Comparison of ENCODE assay signal across 1 cellular context in the genomic region with DNA sequence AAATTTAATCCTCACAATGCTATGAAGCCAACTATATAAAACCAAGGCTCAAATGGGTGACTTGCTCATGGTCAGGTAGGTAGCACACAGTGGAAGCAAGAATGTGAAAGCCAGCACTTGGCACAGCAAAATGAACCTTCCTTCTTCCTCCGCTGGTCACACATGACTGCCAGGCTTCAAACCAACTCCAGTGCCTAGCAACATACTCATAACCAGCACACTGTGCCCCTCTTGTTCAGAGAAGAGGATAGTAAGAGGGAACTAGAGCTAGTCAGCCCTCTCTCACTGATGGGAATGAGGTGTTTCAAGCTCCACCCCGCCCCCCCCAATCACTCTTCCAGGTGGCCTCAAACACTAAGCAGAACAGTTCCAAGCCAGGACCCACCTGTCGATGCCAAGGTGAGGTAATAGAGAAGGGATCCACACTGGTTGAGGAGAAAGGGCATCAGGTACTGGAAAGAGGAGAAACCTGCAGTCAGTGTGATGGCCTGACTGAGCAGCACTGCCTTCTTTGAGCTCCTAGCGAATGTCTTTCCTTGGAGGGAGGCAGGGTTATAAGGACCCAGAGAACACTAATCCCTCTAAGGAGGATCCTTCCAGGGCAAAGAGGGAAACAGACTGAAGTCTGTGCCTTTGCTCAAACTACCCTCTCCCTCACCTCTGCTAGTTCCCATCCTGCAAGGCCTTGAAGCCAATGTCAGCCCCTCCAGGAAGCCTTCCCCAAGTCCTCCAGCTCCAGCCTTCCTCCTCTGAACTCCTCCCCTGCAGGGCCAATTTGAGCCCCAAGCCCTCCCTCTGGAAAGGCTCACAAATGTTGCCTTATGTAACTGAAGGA.
TF ChIP-seq lines count a peak whose summit lies in the region.

No MANE protein-coding gene starts in this region.

TF ChIP-seq in IMR-90, 13 proteins besides CTCF, POLR2A, EP300 and RAD21 (continued from another document):
- TF ChIP-seq MAZ (IDR thresholded peaks at IDR 0.05; ENCODE audit: borderline replicate concordance, low read depth, low read length) (no peak), FOS (IDR thresholded peaks at IDR 0.05; ENCODE audit: low read depth, low read length) (no peak), BHLHE40 (IDR thresholded peaks at IDR 0.05; ENCODE audit: low read depth, low read length) (no peak), RFX5 (IDR thresholded peaks at IDR 0.05; ENCODE audit: low read depth, low read length) (no peak), CHD1 (IDR thresholded peaks at IDR 0.05; ENCODE audit: low read depth, low read length) (no peak)
- TF ChIP-seq, protein P1, sequence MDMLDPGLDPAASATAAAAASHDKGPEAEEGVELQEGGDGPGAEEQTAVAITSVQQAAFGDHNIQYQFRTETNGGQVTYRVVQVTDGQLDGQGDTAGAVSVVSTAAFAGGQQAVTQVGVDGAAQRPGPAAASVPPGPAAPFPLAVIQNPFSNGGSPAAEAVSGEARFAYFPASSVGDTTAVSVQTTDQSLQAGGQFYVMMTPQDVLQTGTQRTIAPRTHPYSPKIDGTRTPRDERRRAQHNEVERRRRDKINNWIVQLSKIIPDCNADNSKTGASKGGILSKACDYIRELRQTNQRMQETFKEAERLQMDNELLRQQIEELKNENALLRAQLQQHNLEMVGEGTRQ (IDR thresholded peaks at IDR 0.05; ENCODE audit: low read depth, low read length) = no peak
TF ChIP-seq in IMR-90: peak in this region for 0.
